ENCODE assay signal across 8 cellular contexts in the genomic region with DNA sequence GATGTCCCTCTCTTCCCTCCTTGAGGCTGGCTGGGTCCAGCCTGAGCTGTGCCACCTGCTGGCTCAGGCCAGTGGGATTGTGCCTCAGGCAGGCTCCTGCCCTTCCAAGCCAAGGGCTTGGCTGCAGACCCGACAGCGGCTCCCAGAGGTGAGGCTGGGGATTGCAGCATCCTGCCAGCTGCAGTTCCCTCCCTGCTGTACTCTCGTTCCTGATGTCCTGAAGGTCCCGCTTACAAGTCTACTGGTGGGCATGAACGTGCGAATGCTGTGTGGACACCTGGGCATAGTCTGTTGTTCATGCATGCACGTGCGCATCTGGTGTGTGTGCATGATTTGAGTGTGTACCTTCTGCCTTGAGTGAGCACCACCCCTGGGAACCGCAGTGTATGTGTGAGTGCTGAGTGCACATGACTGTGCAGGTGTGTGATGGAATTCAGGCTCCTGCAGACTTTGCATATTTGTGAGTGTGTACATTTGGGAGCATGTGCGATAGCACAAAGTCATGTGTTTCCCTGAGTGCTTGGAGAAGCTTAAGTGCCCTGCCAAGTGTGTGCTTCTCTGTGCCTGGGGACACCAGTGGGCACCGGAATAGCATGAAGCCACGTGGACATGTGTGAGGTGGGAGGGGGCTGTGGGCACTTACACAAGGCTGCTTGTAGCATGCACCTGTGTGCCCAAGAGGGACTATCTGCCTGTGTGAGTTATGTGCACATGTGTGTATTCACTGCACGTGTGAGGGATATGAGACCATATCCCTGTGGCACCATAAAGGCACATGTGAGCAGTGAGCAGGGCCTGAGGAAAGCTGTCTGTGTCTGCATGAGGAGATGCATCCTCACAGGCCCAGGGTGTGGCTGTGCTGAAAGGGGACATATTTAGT. TPM values are rescaled to one million over a fixed set of nuclear protein-coding genes. Genes with fewer than 3 reads are reported as not detected.
A peak's percentile ranks its signal among the peaks of the same experiment; 100 is the strongest.
DNase-seq lines count a peak whose midpoint lies in the region; ATAC-seq, FAIRE-seq and TF ChIP-seq lines count a peak whose summit lies in the region.

No MANE protein-coding gene starts in this region.

- peak; percentile 86 for TF ChIP-seq CTCF in activated CD8-positive, alpha-beta T cell treated with anti-CD3 and anti-CD28 coated beads for 36 hours (IDR thresholded peaks at IDR 0.05)
- TF ChIP-seq CTCF in endothelial cell of umbilical vein (IDR thresholded peaks at IDR 0.05; ENCODE audit: extremely low read depth in 1 of 2, insufficient read depth in 1 of 2, low read depth in 1 of 2, low read length in 2 of 2): peak; percentile 100

- no peaks in the 10 kb centered on the region for H3K9me3 ChIP-seq in CD4-positive, CD25-positive, alpha-beta regulatory T cell (ENCODE audit: control insufficient read depth in 2 of 2, low read length in 2 of 2)
- H3K9me3 ChIP-seq in GM23248 (ENCODE audit: low read depth): no peaks in the 10 kb centered on the region
- no peaks in the 10 kb centered on the region for H3K9me3 ChIP-seq in endothelial cell of umbilical vein (replicated peaks; ENCODE audit: control insufficient read depth, insufficient read depth, low read length)

- FAIRE-seq in endothelial cell of umbilical vein (lab: Jason Lieb, UNC): peak; percentile 92

- H2AFZ ChIP-seq in GM23248 (no peak overlapping the region), endothelial cell of umbilical vein (ENCODE audit: low read depth, low read length) (no peak overlapping the region)

- H3K27me3 Mint-ChIP-seq in CD4-positive, CD25-positive, alpha-beta regulatory T cell: peaks cover 9% of the 10 kb centered on the region
- H3K27me3 Mint-ChIP-seq in activated CD8-positive, alpha-beta T cell treated with anti-CD3 and anti-CD28 coated beads for 36 hours: peaks cover 7% of the 10 kb centered on the region

- no peak overlapping the region for H3K27ac Mint-ChIP-seq in CD4-positive, CD25-positive, alpha-beta regulatory T cell
- no peak overlapping the region for H3K27ac Mint-ChIP-seq in activated CD8-positive, alpha-beta T cell treated with anti-CD3 and anti-CD28 coated beads for 36 hours

- no peak overlapping the region for H3K4me2 ChIP-seq in GM23248 (ENCODE audit: unreplicated experiment)
- H3K4me2 ChIP-seq in endothelial cell of umbilical vein (ENCODE audit: insufficient read depth, low read length): no peak overlapping the region

- in situ Hi-C loops in GM23248 (cut with MboI): no loop called here

- no peaks in the 10 kb centered on the region for H3K27me3 ChIP-seq in CD4-positive, CD25-positive, alpha-beta regulatory T cell (ENCODE audit: control insufficient read depth, insufficient read depth, low read length)
- H3K27me3 ChIP-seq in GM23248 (replicated peaks; ENCODE audit: insufficient read depth) (no peaks in the 10 kb centered on the region), endothelial cell of umbilical vein (ENCODE audit: control insufficient read depth in 2 of 2, insufficient read depth in 2 of 2, low read length in 2 of 2) (no peaks in the 10 kb centered on the region)

- H3K4me1 Mint-ChIP-seq in CD4-positive, CD25-positive, alpha-beta regulatory T cell: peaks cover 0 to 2% (median 0%) of the 10 kb centered on the region in 4 donors
- H3K4me1 Mint-ChIP-seq in activated CD8-positive, alpha-beta T cell treated with anti-CD3 and anti-CD28 coated beads for 36 hours (ENCODE audit: low read depth): no peaks in the 10 kb centered on the region

- POLR2A ChIA-PET in activated CD8-positive, alpha-beta T cell treated with anti-CD3 and anti-CD28 coated beads for 36 hours (lab: Charles Lee): no interaction called here
- POLR2A ChIA-PET in endothelial cell of umbilical vein (lab: Charles Lee): interaction anchor here (1.2 kb wide), 1 partner anchor 14 kb away, joined by 3 read pairs; no protein-coding TSS in a partner anchor

- intact Hi-C loops in activated CD8-positive, alpha-beta T cell treated with anti-CD3 and anti-CD28 coated beads for 36 hours (cut with micrococcal nuclease): no loop called here
- intact Hi-C loops in endothelial cell of umbilical vein (cut with micrococcal nuclease): loop anchor here (1.0 to 10.0 kb wide), 7 partner anchors 21 to 661 kb away; a partner anchor contains a TSS

- no peak overlapping the region for H3K4me3 ChIP-seq in CD4-positive, CD25-positive, alpha-beta regulatory T cell (ENCODE audit: low read depth, low read length)
- H3K4me3 ChIP-seq in GM23248: no peak overlapping the region
- no peak overlapping the region for H3K4me3 ChIP-seq in endothelial cell of umbilical vein (replicated peaks in 1 of 3; ENCODE audit: insufficient read depth in 1 of 3, low read depth in 1 of 3, low read length in 3 of 3)

- BruUV-seq in endothelial cell of umbilical vein (replicated peaks; lab: Mats Ljungman, UMichigan): no TSS peak

- ATAC-seq in CD4-positive, CD25-positive, alpha-beta regulatory T cell (ENCODE audit: low read depth in 2 of 2): peak; percentile 22 to 50
- peak; percentile 95 for ATAC-seq in activated CD8-positive, alpha-beta T cell treated with anti-CD3 and anti-CD28 coated beads for 36 hours
- ATAC-seq in HG02938 (IDR thresholded peaks at IDR 0.05; ENCODE audit: unreplicated experiment): no peak

- no peak overlapping the region for H3K4me3 Mint-ChIP-seq in CD4-positive, CD25-positive, alpha-beta regulatory T cell
- H3K4me3 Mint-ChIP-seq in activated CD8-positive, alpha-beta T cell treated with anti-CD3 and anti-CD28 coated beads for 36 hours: no peak overlapping the region

- H3K9me3 Mint-ChIP-seq in CD4-positive, CD25-positive, alpha-beta regulatory T cell: no peaks in the 10 kb centered on the region
- H3K9me3 Mint-ChIP-seq in activated CD8-positive, alpha-beta T cell treated with anti-CD3 and anti-CD28 coated beads for 36 hours: no peaks in the 10 kb centered on the region

- dilution Hi-C loops in endothelial cell of umbilical vein (cut with MboI; ENCODE audit: extremely low pct_ligation_motif_present, low sequenced_read_pairs): no loop called here

- 21 to 22% methylated on average over 13 of the region's 13 CpGs for WGBS in GM23248 (ENCODE audit: low coverage in 1 of 2, low lambda C conversion rate in 2 of 2, missing lambda C conversion rate in 2 of 2), 2 experiments

- TF ChIP-seq POLR2A in endothelial cell of umbilical vein (IDR thresholded peaks at IDR 0.05; ENCODE audit: low read depth, low read length): no peak

- no peaks in the 10 kb centered on the region for H3K9me1 ChIP-seq in endothelial cell of umbilical vein (replicated peaks; ENCODE audit: control insufficient read depth, extremely low read depth, insufficient read depth, low read length)

- no peaks in the 10 kb centered on the region for H3K4me1 ChIP-seq in CD4-positive, CD25-positive, alpha-beta regulatory T cell (ENCODE audit: control insufficient read depth, insufficient read depth, low read length, poor library complexity, severe bottlenecking)
- H3K4me1 ChIP-seq in GM23248 (ENCODE audit: insufficient read depth) (peaks cover 15% of the 10 kb centered on the region), endothelial cell of umbilical vein (ENCODE audit: control insufficient read depth, extremely low read depth, insufficient read depth, low read length) (peaks cover 33% of the 10 kb centered on the region)

- no peaks in the 10 kb centered on the region for H3K36me3 ChIP-seq in CD4-positive, CD25-positive, alpha-beta regulatory T cell (ENCODE audit: control insufficient read depth, insufficient read depth, low read length)
- H3K36me3 ChIP-seq in GM23248 (ENCODE audit: low read depth) (no peaks in the 10 kb centered on the region), endothelial cell of umbilical vein (ENCODE audit: control insufficient read depth in 2 of 2, extremely low read depth in 1 of 2, insufficient read depth in 2 of 2, low read length in 2 of 2) (no peaks in the 10 kb centered on the region)

- CTCF ChIA-PET in activated CD8-positive, alpha-beta T cell treated with anti-CD3 and anti-CD28 coated beads for 36 hours (lab: Charles Lee): interaction anchor here (0.6 to 3.0 kb wide), 14 partner anchors 8 to 527 kb away, joined by 3 to 15 read pairs (median 3); a partner anchor contains a TSS
- CTCF ChIA-PET in endothelial cell of umbilical vein (lab: Charles Lee): interaction anchor here (0.6 to 8.1 kb wide), 25 partner anchors 8 to 114 kb away, joined by 3 to 138 read pairs (median 6); a partner anchor contains a TSS

- no peak overlapping the region for H3K9ac ChIP-seq in GM23248
- no peak overlapping the region for H3K9ac ChIP-seq in endothelial cell of umbilical vein (replicated peaks; ENCODE audit: extremely low read depth, insufficient read depth, low read length)

- H3K79me2 ChIP-seq in GM23248 (ENCODE audit: insufficient read depth) (no peaks in the 10 kb centered on the region), endothelial cell of umbilical vein (ENCODE audit: control insufficient read depth, insufficient read depth, low read length) (no peaks in the 10 kb centered on the region)

- H4K20me1 ChIP-seq in GM23248 (ENCODE audit: insufficient read depth) (no peaks in the 10 kb centered on the region), endothelial cell of umbilical vein (replicated peaks; ENCODE audit: control insufficient read depth, extremely low read depth, insufficient read depth, low read length) (no peaks in the 10 kb centered on the region)

- H3F3A ChIP-seq in GM23248 (ENCODE audit: insufficient read depth): no peaks in the 10 kb centered on the region

- no peaks in the 10 kb centered on the region for H3K36me3 Mint-ChIP-seq in CD4-positive, CD25-positive, alpha-beta regulatory T cell
- H3K36me3 Mint-ChIP-seq in activated CD8-positive, alpha-beta T cell treated with anti-CD3 and anti-CD28 coated beads for 36 hours (ENCODE audit: low read depth): no peaks in the 10 kb centered on the region

- H3K9me2 ChIP-seq in GM23248 (ENCODE audit: insufficient read depth): no peaks in the 10 kb centered on the region

- peak in 2 of 3 donors; percentile 14 to 52 for DNase-seq in CD4-positive, CD25-positive, alpha-beta regulatory T cell
- DNase-seq in GM23248 (peak; percentile 85), NCI-H526 treated with DMSO at 0.1 percent for 48 hours (lab: John Stamatoyannopoulos, UW) (peak; percentile 62), endothelial cell of umbilical vein (ENCODE audit: low read depth, low spot score) (peak; percentile 90), mucosa of gallbladder (ENCODE audit: low spot score) (peak; percentile 77)
- peak; percentile 66 for DNase-seq in activated CD8-positive, alpha-beta T cell treated with anti-CD3 and anti-CD28 coated beads for 36 hours
- DNase-seq in stimulated activated naive CD4-positive, alpha-beta T cell treated with Interleukin-2 at 50 U/mL for 16 hours (lab: John Stamatoyannopoulos, UW): peak; percentile 25

- H3K27ac ChIP-seq in CD4-positive, CD25-positive, alpha-beta regulatory T cell (ENCODE audit: insufficient read depth, low read length, poor library complexity, severe bottlenecking): no peak overlapping the region
- H3K27ac ChIP-seq in GM23248: no peak overlapping the region
- H3K27ac ChIP-seq in endothelial cell of umbilical vein (ENCODE audit: insufficient read depth, low read depth, low read length): no peak overlapping the region

RNA-seq across cellular contexts. Expression of a gene that starts 19.3 kb away (rescaled TPM):
- not detected for total RNA-seq in CD4-positive, CD25-positive, alpha-beta regulatory T cell
- 1 to 10 TPM in 1 of 4 donors, under 1 TPM in 1, not detected in 2; 0.56 to 1.4 TPM for polyA plus RNA-seq in CD4-positive, CD25-positive, alpha-beta regulatory T cell
- total RNA-seq in GM23248 (2014; rRNA removed; shearing (Covaris generic)): 5.7 and 11.0 TPM in 2 replicates
- polyA plus RNA-seq in GM23248 (2016; fragmentation: Nextera tagmentation; extraction: Ambion mirVana) (14.4 and 17.4 TPM in 2 replicates), endothelial cell of umbilical vein (120 and 131 TPM in 2 replicates)
- 1 to 10 TPM; 2.1 to 3.1 TPM for total RNA-seq in activated CD8-positive, alpha-beta T cell treated with anti-CD3 and anti-CD28 coated beads for 36 hours
- total RNA-seq in endothelial cell of umbilical vein (293 and 420 TPM in 2 replicates), mucosa of gallbladder (335 TPM)
- polyA plus RNA-seq in endothelial cell of umbilical vein (2011; cell fraction: cytosol; rRNA removed): 170 and 179 TPM in 2 replicates
- 202 and 253 TPM in 2 replicates for polyA plus RNA-seq in endothelial cell of umbilical vein (2011; cell fraction: nucleus; rRNA removed)
- polyA plus RNA-seq in endothelial cell of umbilical vein (2012): 398 and 588 TPM in 2 replicates
- polyA minus RNA-seq in endothelial cell of umbilical vein: 110 and 113 TPM in 2 replicates
- polyA minus RNA-seq in endothelial cell of umbilical vein (2011; cell fraction: cytosol; rRNA and poly(A)+ RNA removed): 331 TPM
- 34.1 and 37.4 TPM in 2 replicates for polyA minus RNA-seq in endothelial cell of umbilical vein (2011; cell fraction: nucleus; rRNA and poly(A)+ RNA removed)

RNA-seq across cellular contexts. Expression of a gene that starts 22.0 kb away (rescaled TPM):
- total RNA-seq in CD4-positive, CD25-positive, alpha-beta regulatory T cell: not detected
- polyA plus RNA-seq in CD4-positive, CD25-positive, alpha-beta regulatory T cell: not detected
- 0.38 and 0.65 TPM in 2 replicates for total RNA-seq in GM23248 (2014; rRNA removed; shearing (Covaris generic))
- polyA plus RNA-seq in GM23248 (2016; fragmentation: Nextera tagmentation; extraction: Ambion mirVana) (1.3 TPM in 2 replicates), endothelial cell of umbilical vein (12.3 and 13.6 TPM in 2 replicates)
- total RNA-seq in activated CD8-positive, alpha-beta T cell treated with anti-CD3 and anti-CD28 coated beads for 36 hours: not detected
- total RNA-seq in endothelial cell of umbilical vein (21.7 and 23.7 TPM in 2 replicates), mucosa of gallbladder (15.5 TPM)
- 14.2 and 14.7 TPM in 2 replicates for polyA plus RNA-seq in endothelial cell of umbilical vein (2011; cell fraction: cytosol; rRNA removed)
- 21.6 and 24.7 TPM in 2 replicates for polyA plus RNA-seq in endothelial cell of umbilical vein (2011; cell fraction: nucleus; rRNA removed)
- polyA plus RNA-seq in endothelial cell of umbilical vein (2012): 6.5 and 10.4 TPM in 2 replicates
- polyA minus RNA-seq in endothelial cell of umbilical vein: 11.6 and 14.8 TPM in 2 replicates
- 68.4 TPM for polyA minus RNA-seq in endothelial cell of umbilical vein (2011; cell fraction: cytosol; rRNA and poly(A)+ RNA removed)
- 5.7 and 6.3 TPM in 2 replicates for polyA minus RNA-seq in endothelial cell of umbilical vein (2011; cell fraction: nucleus; rRNA and poly(A)+ RNA removed)

Comparison
In these comparisons a context has a peak if more than half of its experiments do, and no peak if none do; other contexts are left out.
1. DNase-seq: peak in every context shown above with its lines; median percentile 90 in endothelial cell of umbilical vein; 85 in GM23248; 77 in mucosa of gallbladder; 66 in activated CD8-positive, alpha-beta T cell treated with anti-CD3 and anti-CD28 coated beads for 36 hours; 62 in NCI-H526 treated with DMSO at 0.1 percent for 48 hours; 33 in CD4-positive, CD25-positive, alpha-beta regulatory T cell; 25 in stimulated activated naive CD4-positive, alpha-beta T cell treated with Interleukin-2 at 50 U/mL for 16 hours.
2. RNA of a gene that starts 19.3 kb away (total RNA-seq): 335 TPM in mucosa of gallbladder (single experiment) and 293 to 420 TPM in endothelial cell of umbilical vein; 5.7 to 11.0 TPM in GM23248, 2.1 to 3.1 TPM in activated CD8-positive, alpha-beta T cell treated with anti-CD3 and anti-CD28 coated beads for 36 hours and not detected in CD4-positive, CD25-positive, alpha-beta regulatory T cell (single experiment); every median in the first group is over 10 times any median in the second.
3. RNA of a gene that starts 22.0 kb away (total RNA-seq): 21.7 to 23.7 TPM in endothelial cell of umbilical vein and 15.5 TPM in mucosa of gallbladder (single experiment); 0.38 to 0.65 TPM in GM23248, not detected in CD4-positive, CD25-positive, alpha-beta regulatory T cell (single experiment) and not detected in activated CD8-positive, alpha-beta T cell treated with anti-CD3 and anti-CD28 coated beads for 36 hours; every median in the first group is over 10 times any median in the second.